ENCODE assay signal across 24 cellular contexts in the genomic region with DNA sequence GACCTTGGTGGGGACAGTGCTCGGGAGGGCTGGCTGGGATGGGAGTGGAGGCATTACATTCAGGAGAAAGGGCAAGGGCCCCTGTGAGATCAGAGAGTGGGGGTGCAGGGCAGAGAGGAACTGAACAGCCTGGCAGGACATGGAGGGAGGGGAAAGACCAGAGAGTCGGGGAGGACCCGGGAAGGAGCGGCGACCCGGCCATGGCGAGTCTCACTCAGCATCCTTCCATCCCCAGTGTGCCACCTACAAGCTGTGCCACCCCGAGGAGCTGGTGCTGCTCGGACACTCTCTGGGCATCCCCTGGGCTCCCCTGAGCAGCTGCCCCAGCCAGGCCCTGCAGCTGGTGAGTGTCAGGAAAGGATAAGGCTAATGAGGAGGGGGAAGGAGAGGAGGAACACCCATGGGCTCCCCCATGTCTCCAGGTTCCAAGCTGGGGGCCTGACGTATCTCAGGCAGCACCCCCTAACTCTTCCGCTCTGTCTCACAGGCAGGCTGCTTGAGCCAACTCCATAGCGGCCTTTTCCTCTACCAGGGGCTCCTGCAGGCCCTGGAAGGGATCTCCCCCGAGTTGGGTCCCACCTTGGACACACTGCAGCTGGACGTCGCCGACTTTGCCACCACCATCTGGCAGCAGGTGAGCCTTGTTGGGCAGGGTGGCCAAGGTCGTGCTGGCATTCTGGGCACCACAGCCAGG. TPM values are rescaled to one million over a fixed set of nuclear protein-coding genes. Genes with fewer than 3 reads are reported as not detected.
A peak's percentile ranks its signal among the peaks of the same experiment; 100 is the strongest.
DNase-seq lines count a peak whose midpoint lies in the region; ATAC-seq, FAIRE-seq and TF ChIP-seq lines count a peak whose summit lies in the region.
"Had no signal": no experiment of that assay in that cellular context is flagged by ENCODE, and none has a peak within 500 bp of the region (broad histone marks: within the 10 kb centered on the region; RNA-seq: fewer than 3 reads in every experiment).

No MANE protein-coding gene starts in this region.

- H3K27me3 ChIP-seq in astrocyte (ENCODE audit: insufficient read depth, low read length) (no peaks in the 10 kb centered on the region), mesenchymal stem cell (ENCODE audit: control insufficient read depth in 1 of 2, insufficient read depth in 1 of 2, low read length in 2 of 2) (no peaks in the 10 kb centered on the region), upper lobe of right lung (no peaks in the 10 kb centered on the region)
- H3K27me3 ChIP-seq: BE2C, cardiac muscle cell, dorsolateral prefrontal cortex, SJCRH30 had no signal

- peaks cover 5% of the 10 kb centered on the region for H3K36me3 Mint-ChIP-seq in activated naive CD4-positive, alpha-beta T cell treated with anti-CD3 and anti-CD28 coated beads, Interleukin-2, amount 10 ng/mL, durations not matched to agents 7 days and 5 days
- no peaks in the 10 kb centered on the region for H3K36me3 Mint-ChIP-seq in activated naive CD4-positive, alpha-beta T cell treated with anti-CD3 and anti-CD28 coated beads, Interleukin-2, amount 50 U/mL, for 72 hours
- H3K36me3 Mint-ChIP-seq in astrocyte (ENCODE audit: low read depth, unreplicated experiment): peaks cover 10% of the 10 kb centered on the region

- H4K8ac ChIP-seq in mesenchymal stem cell (ENCODE audit: low read length): no peak overlapping the region

- no peak overlapping the region for H2BK12ac ChIP-seq in mesenchymal stem cell (ENCODE audit: low read length in 2 of 2)

- H3K79me1 ChIP-seq in mesenchymal stem cell (replicated peaks; ENCODE audit: low read length, poor library complexity, severe bottlenecking): no peaks in the 10 kb centered on the region

- CTCF ChIA-PET in activated naive CD4-positive, alpha-beta T cell treated with anti-CD3 and anti-CD28 coated beads, Interleukin-2, amount 10 ng/mL, durations not matched to agents 7 days and 5 days (lab: Charles Lee): interaction anchor here (0.8 to 8.3 kb wide), 11 partner anchors 9 to 177 kb away, joined by 3 to 83 read pairs (median 4); a partner anchor contains a TSS

- no peak overlapping the region for H3K18ac ChIP-seq in mesenchymal stem cell (ENCODE audit: low read depth in 1 of 2, low read length in 2 of 2)

- H3K79me2 ChIP-seq in astrocyte (ENCODE audit: insufficient read depth, low read length): no peaks in the 10 kb centered on the region

- H2AK5ac ChIP-seq in mesenchymal stem cell (ENCODE audit: low read length, severe bottlenecking): peak overlapping the region; percentile 17

- H2BK5ac ChIP-seq in mesenchymal stem cell (ENCODE audit: low read depth, low read length, poor library complexity, severe bottlenecking): no peak overlapping the region

- H3K27me3 Mint-ChIP-seq in activated naive CD4-positive, alpha-beta T cell treated with anti-CD3 and anti-CD28 coated beads, Interleukin-2, amount 10 ng/mL, durations not matched to agents 7 days and 5 days: peaks cover 30% of the 10 kb centered on the region
- no peaks in the 10 kb centered on the region for H3K27me3 Mint-ChIP-seq in astrocyte (ENCODE audit: low read depth, unreplicated experiment)
- H3K27me3 Mint-ChIP-seq: naive thymus-derived CD8-positive, alpha-beta T cell; T-helper 17 cell had no signal

- H2AFZ ChIP-seq in astrocyte (ENCODE audit: low read depth, low read length) (no peak overlapping the region), mesenchymal stem cell (ENCODE audit: low read depth, low read length) (no peak overlapping the region)

- no peak overlapping the region for H3K4me3 Mint-ChIP-seq in activated naive CD4-positive, alpha-beta T cell treated with anti-CD3 and anti-CD28 coated beads, Interleukin-2, amount 10 ng/mL, durations not matched to agents 7 days and 5 days
- H3K4me3 Mint-ChIP-seq in astrocyte (ENCODE audit: unreplicated experiment): peak overlapping the region; percentile 20
- H3K4me3 Mint-ChIP-seq: naive thymus-derived CD8-positive, alpha-beta T cell; T-helper 17 cell had no signal

- H3K4me3 ChIP-seq in astrocyte (ENCODE audit: insufficient read depth, low read depth, low read length) (no peak overlapping the region), mesenchymal stem cell (ENCODE audit: insufficient read depth in 1 of 2, low read depth in 1 of 2, low read length in 2 of 2) (peak overlapping the region in 1 of 2 experiments; percentile 7), upper lobe of right lung (no peak overlapping the region)
- H3K4me3 ChIP-seq: cardiac muscle cell, SJCRH30, smooth muscle cell had no signal

- H3K23ac ChIP-seq in mesenchymal stem cell (ENCODE audit: low read length in 2 of 2): no peak overlapping the region

- H3K4me1 ChIP-seq in astrocyte (ENCODE audit: insufficient read depth, low read length) (peaks cover 30% of the 10 kb centered on the region), mesenchymal stem cell (ENCODE audit: control insufficient read depth, insufficient read depth, low read depth, low read length) (peaks cover 40% of the 10 kb centered on the region), upper lobe of right lung (peaks cover 46% of the 10 kb centered on the region)
- H3K4me1 ChIP-seq: BE2C had no signal

- WGBS in mesenchymal stem cell: 94% methylated on average over 13 of the region's 17 CpGs

- TF ChIP-seq CTCF in astrocyte (IDR thresholded peaks at IDR 0.05; ENCODE audit: insufficient read depth, low read depth, low read length) (no peak), upper lobe of right lung (IDR thresholded peaks at IDR 0.05) (no peak)

- DNase-seq in activated naive CD4-positive, alpha-beta T cell treated with anti-CD3 and anti-CD28 coated beads, Interleukin-2, amount 10 ng/mL, durations not matched to agents 7 days and 5 days: no peak
- DNase-seq in activated naive CD4-positive, alpha-beta T cell treated with anti-CD3 and anti-CD28 coated beads, Interleukin-2, amount 50 U/mL, for 72 hours (ENCODE audit: low spot score in 2 of 2): no peak
- DNase-seq in astrocyte (ENCODE audit: low read depth) (no peak), mesenchymal stem cell (no peak), upper lobe of right lung (no peak)
- no peak for DNase-seq in activated CD4-positive, alpha-beta T cell treated with anti-CD3 and anti-CD28 coated beads, Interleukin-2, amount 50 U/mL, for 4 hours
- DNase-seq: 8988T; activated gamma-delta T cell treated with Interleukin-2 at 50 U/mL for 16 hours; amniotic stem cell; BE2C; dorsolateral prefrontal cortex; foreskin melanocyte; GOT3; hypothalamus; naive thymus-derived CD8-positive, alpha-beta T cell; NCI-H1930; stimulated activated CD4-positive, alpha-beta T cell treated with anti-CD3 and anti-CD28 coated beads, Interleukin-4, amount 100 ng/mL, for 24 hours; T-helper 17 cell had no signal

- H3K9ac ChIP-seq in astrocyte (ENCODE audit: low read length) (no peak overlapping the region), mesenchymal stem cell (ENCODE audit: low read length) (peak overlapping the region; percentile 32)

- peak overlapping the region; percentile 80 for H3K27ac Mint-ChIP-seq in activated naive CD4-positive, alpha-beta T cell treated with anti-CD3 and anti-CD28 coated beads, Interleukin-2, amount 10 ng/mL, durations not matched to agents 7 days and 5 days
- no peak overlapping the region for H3K27ac Mint-ChIP-seq in activated naive CD4-positive, alpha-beta T cell treated with anti-CD3 and anti-CD28 coated beads, Interleukin-2, amount 50 U/mL, for 72 hours
- H3K27ac Mint-ChIP-seq in astrocyte (ENCODE audit: unreplicated experiment): no peak overlapping the region
- H3K27ac Mint-ChIP-seq: naive thymus-derived CD8-positive, alpha-beta T cell; T-helper 17 cell had no signal

- FAIRE-seq in astrocyte (lab: Jason Lieb, UNC): no peak
- FAIRE-seq: keratinocyte had no signal

- H3K4me1 Mint-ChIP-seq in activated naive CD4-positive, alpha-beta T cell treated with anti-CD3 and anti-CD28 coated beads, Interleukin-2, amount 10 ng/mL, durations not matched to agents 7 days and 5 days: peaks cover 13% of the 10 kb centered on the region
- peaks cover 7% of the 10 kb centered on the region for H3K4me1 Mint-ChIP-seq in astrocyte (ENCODE audit: low read depth, unreplicated experiment)

- H3K9me3 ChIP-seq in astrocyte (ENCODE audit: insufficient read depth, low read depth, low read length) (no peaks in the 10 kb centered on the region), mesenchymal stem cell (ENCODE audit: control insufficient read depth, low read length) (no peaks in the 10 kb centered on the region), upper lobe of right lung (no peaks in the 10 kb centered on the region)
- H3K9me3 ChIP-seq: BE2C, SJCRH30 had no signal

- H2BK15ac ChIP-seq in mesenchymal stem cell (ENCODE audit: low read depth, poor library complexity, severe bottlenecking): no peak overlapping the region

- no peak overlapping the region for H3K27ac ChIP-seq in astrocyte (ENCODE audit: low read depth, low read length)
- H3K27ac ChIP-seq in mesenchymal stem cell (ENCODE audit: low read length, poor library complexity, severe bottlenecking): no peak overlapping the region
- peak overlapping the region; percentile 32 for H3K27ac ChIP-seq in upper lobe of right lung
- H3K27ac ChIP-seq: cardiac muscle cell had no signal

- no peak overlapping the region for H3K14ac ChIP-seq in mesenchymal stem cell (ENCODE audit: low read length in 2 of 2)

- H3K36me3 ChIP-seq in astrocyte (ENCODE audit: insufficient read depth, low read length) (no peaks in the 10 kb centered on the region), mesenchymal stem cell (ENCODE audit: control insufficient read depth in 1 of 2, insufficient read depth in 2 of 2, low read depth in 1 of 2, low read length in 2 of 2) (peaks cover 8 to 28% of the 10 kb centered on the region in 2 experiments), upper lobe of right lung (peaks cover 11% of the 10 kb centered on the region)
- H3K36me3 ChIP-seq: SJCRH30 had no signal

- ATAC-seq in activated naive CD4-positive, alpha-beta T cell treated with anti-CD3 and anti-CD28 coated beads, Interleukin-2, amount 50 U/mL, for 72 hours: no peak
- ATAC-seq in upper lobe of right lung (no peak), GM21723 (IDR thresholded peaks at IDR 0.05; ENCODE audit: unreplicated experiment) (no peak), HG03159 (IDR thresholded peaks at IDR 0.05; ENCODE audit: unreplicated experiment) (no peak)
- ATAC-seq: naive thymus-derived CD8-positive, alpha-beta T cell; T-helper 17 cell had no signal

- H4K91ac ChIP-seq in mesenchymal stem cell (ENCODE audit: low read length): peak overlapping the region; percentile 44

- no peaks in the 10 kb centered on the region for H3K9me3 Mint-ChIP-seq in activated naive CD4-positive, alpha-beta T cell treated with anti-CD3 and anti-CD28 coated beads, Interleukin-2, amount 10 ng/mL, durations not matched to agents 7 days and 5 days
- no peaks in the 10 kb centered on the region for H3K9me3 Mint-ChIP-seq in activated naive CD4-positive, alpha-beta T cell treated with anti-CD3 and anti-CD28 coated beads, Interleukin-2, amount 50 U/mL, for 72 hours
- no peaks in the 10 kb centered on the region for H3K9me3 Mint-ChIP-seq in astrocyte (ENCODE audit: unreplicated experiment)
- H3K9me3 Mint-ChIP-seq: naive thymus-derived CD8-positive, alpha-beta T cell had no signal

- peaks cover 2% of the 10 kb centered on the region for H4K20me1 ChIP-seq in astrocyte (ENCODE audit: insufficient read depth, low read length)

- H3K4me2 ChIP-seq in astrocyte (ENCODE audit: low read length): no peak overlapping the region
- H3K4me2 ChIP-seq in mesenchymal stem cell (ENCODE audit: low read length, poor library complexity, severe bottlenecking): no peak overlapping the region
- H3K4me2 ChIP-seq: smooth muscle cell had no signal

- H3K4ac ChIP-seq in mesenchymal stem cell (ENCODE audit: low read depth in 1 of 2, low read length in 2 of 2): no peak overlapping the region

- intact Hi-C loops in upper lobe of right lung (cut with DNase I): no loop called here

- no peak overlapping the region for H2BK120ac ChIP-seq in mesenchymal stem cell (ENCODE audit: low read depth, low read length)

RNA-seq across cellular contexts. Expression of a gene that starts 0.9 kb away (rescaled TPM):
- not detected for total RNA-seq in activated naive CD4-positive, alpha-beta T cell treated with anti-CD3 and anti-CD28 coated beads, Interleukin-2, amount 50 U/mL, for 72 hours
- total RNA-seq in astrocyte (not detected in 2 replicates), upper lobe of right lung (1.2 TPM)
- not detected for polyA plus RNA-seq in mesenchymal stem cell (2013, experiment 1 of 2)
- polyA plus RNA-seq in mesenchymal stem cell (2013, experiment 2 of 2): 0.05 TPM
- total RNA-seq: cardiac muscle cell; naive thymus-derived CD8-positive, alpha-beta T cell; smooth muscle cell; T-helper 17 cell had no signal
- polyA plus RNA-seq: cardiac muscle cell; naive thymus-derived CD8-positive, alpha-beta T cell; smooth muscle cell had no signal

RNA-seq across cellular contexts. Expression of a gene that starts 35.5 kb away (rescaled TPM):
- 100 to 1,000 TPM in 1 of 2 donors, 10 to 100 TPM in 1; 89.7 to 136 TPM for total RNA-seq in activated naive CD4-positive, alpha-beta T cell treated with anti-CD3 and anti-CD28 coated beads, Interleukin-2, amount 50 U/mL, for 72 hours
- total RNA-seq in astrocyte (129 and 134 TPM in 2 replicates), upper lobe of right lung (73.6 TPM)
- polyA plus RNA-seq in mesenchymal stem cell (2013, experiment 1 of 2): 79.8 TPM
- 79.0 TPM for polyA plus RNA-seq in mesenchymal stem cell (2013, experiment 2 of 2)

RNA-seq across cellular contexts. Expression of a gene that starts 38.1 kb away (rescaled TPM):
- total RNA-seq in activated naive CD4-positive, alpha-beta T cell treated with anti-CD3 and anti-CD28 coated beads, Interleukin-2, amount 50 U/mL, for 72 hours: 100 to 1,000 TPM; 106 to 133 TPM
- total RNA-seq in astrocyte (49.2 and 56.4 TPM in 2 replicates), upper lobe of right lung (81.3 TPM)
- 35.2 TPM for polyA plus RNA-seq in mesenchymal stem cell (2013, experiment 1 of 2)
- 35.4 TPM for polyA plus RNA-seq in mesenchymal stem cell (2013, experiment 2 of 2)

RNA-seq across cellular contexts. Expression of a gene that starts 46.6 kb away (rescaled TPM):
- total RNA-seq in activated naive CD4-positive, alpha-beta T cell treated with anti-CD3 and anti-CD28 coated beads, Interleukin-2, amount 50 U/mL, for 72 hours: 10 to 100 TPM; 14.5 to 19.3 TPM
- total RNA-seq in astrocyte (16.7 and 20.4 TPM in 2 replicates), upper lobe of right lung (55.6 TPM)
- polyA plus RNA-seq in mesenchymal stem cell (2013, experiment 1 of 2): 24.1 TPM
- polyA plus RNA-seq in mesenchymal stem cell (2013, experiment 2 of 2): 23.2 TPM

RNA-seq across cellular contexts. Expression of a gene that starts 53.3 kb away (rescaled TPM):
- 1 to 10 TPM in 1 of 2 donors, under 1 TPM in 1; 0.50 to 1.1 TPM for total RNA-seq in activated naive CD4-positive, alpha-beta T cell treated with anti-CD3 and anti-CD28 coated beads, Interleukin-2, amount 50 U/mL, for 72 hours
- total RNA-seq in astrocyte (not detected in 2 replicates), upper lobe of right lung (0.29 TPM)
- not detected for polyA plus RNA-seq in mesenchymal stem cell (2013, experiment 1 of 2)
- not detected for polyA plus RNA-seq in mesenchymal stem cell (2013, experiment 2 of 2)
- total RNA-seq: cardiac muscle cell; naive thymus-derived CD8-positive, alpha-beta T cell; SJCRH30 had no signal
- polyA plus RNA-seq: cardiac muscle cell had no signal
